Comparison of ENCODE assay signal across 2 cellular contexts in genomic region chr3:153210660-153211059, GRCh38.
TF ChIP-seq lines count a peak whose summit lies in the region.

No MANE protein-coding gene starts in this region.

TF ChIP-seq in SK-N-SH, 30 proteins besides CTCF, POLR2A, EP300 and RAD21 (continued from another document):
- TF ChIP-seq, protein P1, sequence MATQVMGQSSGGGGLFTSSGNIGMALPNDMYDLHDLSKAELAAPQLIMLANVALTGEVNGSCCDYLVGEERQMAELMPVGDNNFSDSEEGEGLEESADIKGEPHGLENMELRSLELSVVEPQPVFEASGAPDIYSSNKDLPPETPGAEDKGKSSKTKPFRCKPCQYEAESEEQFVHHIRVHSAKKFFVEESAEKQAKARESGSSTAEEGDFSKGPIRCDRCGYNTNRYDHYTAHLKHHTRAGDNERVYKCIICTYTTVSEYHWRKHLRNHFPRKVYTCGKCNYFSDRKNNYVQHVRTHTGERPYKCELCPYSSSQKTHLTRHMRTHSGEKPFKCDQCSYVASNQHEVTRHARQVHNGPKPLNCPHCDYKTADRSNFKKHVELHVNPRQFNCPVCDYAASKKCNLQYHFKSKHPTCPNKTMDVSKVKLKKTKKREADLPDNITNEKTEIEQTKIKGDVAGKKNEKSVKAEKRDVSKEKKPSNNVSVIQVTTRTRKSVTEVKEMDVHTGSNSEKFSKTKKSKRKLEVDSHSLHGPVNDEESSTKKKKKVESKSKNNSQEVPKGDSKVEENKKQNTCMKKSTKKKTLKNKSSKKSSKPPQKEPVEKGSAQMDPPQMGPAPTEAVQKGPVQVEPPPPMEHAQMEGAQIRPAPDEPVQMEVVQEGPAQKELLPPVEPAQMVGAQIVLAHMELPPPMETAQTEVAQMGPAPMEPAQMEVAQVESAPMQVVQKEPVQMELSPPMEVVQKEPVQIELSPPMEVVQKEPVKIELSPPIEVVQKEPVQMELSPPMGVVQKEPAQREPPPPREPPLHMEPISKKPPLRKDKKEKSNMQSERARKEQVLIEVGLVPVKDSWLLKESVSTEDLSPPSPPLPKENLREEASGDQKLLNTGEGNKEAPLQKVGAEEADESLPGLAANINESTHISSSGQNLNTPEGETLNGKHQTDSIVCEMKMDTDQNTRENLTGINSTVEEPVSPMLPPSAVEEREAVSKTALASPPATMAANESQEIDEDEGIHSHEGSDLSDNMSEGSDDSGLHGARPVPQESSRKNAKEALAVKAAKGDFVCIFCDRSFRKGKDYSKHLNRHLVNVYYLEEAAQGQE (IDR thresholded peaks at IDR 0.05; ENCODE audit: low read depth, low read length), result no peak
- TF ChIP-seq MEF2A (IDR thresholded peaks at IDR 0.05; ENCODE audit: borderline replicate concordance, low read depth) (no peak), ZBTB33 (IDR thresholded peaks at IDR 0.05; ENCODE audit: borderline replicate concordance, low read depth) (no peak), GATA2 (CRISPR knock-in tag; IDR thresholded peaks at IDR 0.05) (no peak)
- TF ChIP-seq, protein P2, sequence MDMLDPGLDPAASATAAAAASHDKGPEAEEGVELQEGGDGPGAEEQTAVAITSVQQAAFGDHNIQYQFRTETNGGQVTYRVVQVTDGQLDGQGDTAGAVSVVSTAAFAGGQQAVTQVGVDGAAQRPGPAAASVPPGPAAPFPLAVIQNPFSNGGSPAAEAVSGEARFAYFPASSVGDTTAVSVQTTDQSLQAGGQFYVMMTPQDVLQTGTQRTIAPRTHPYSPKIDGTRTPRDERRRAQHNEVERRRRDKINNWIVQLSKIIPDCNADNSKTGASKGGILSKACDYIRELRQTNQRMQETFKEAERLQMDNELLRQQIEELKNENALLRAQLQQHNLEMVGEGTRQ (IDR thresholded peaks at IDR 0.05; ENCODE audit: borderline replicate concordance, low read depth, low read length), result no peak

TF ChIP-seq in SK-N-SH treated with all-trans-retinoic acid at 6 μM for 48 hours, 23 proteins besides CTCF, POLR2A, EP300 and RAD21 (continued from another document):
- TF ChIP-seq ARNTL (CRISPR knock-in tag; IDR thresholded peaks at IDR 0.05; ENCODE audit: borderline replicate concordance, low read depth), result no peak
- TF ChIP-seq, protein P3, sequence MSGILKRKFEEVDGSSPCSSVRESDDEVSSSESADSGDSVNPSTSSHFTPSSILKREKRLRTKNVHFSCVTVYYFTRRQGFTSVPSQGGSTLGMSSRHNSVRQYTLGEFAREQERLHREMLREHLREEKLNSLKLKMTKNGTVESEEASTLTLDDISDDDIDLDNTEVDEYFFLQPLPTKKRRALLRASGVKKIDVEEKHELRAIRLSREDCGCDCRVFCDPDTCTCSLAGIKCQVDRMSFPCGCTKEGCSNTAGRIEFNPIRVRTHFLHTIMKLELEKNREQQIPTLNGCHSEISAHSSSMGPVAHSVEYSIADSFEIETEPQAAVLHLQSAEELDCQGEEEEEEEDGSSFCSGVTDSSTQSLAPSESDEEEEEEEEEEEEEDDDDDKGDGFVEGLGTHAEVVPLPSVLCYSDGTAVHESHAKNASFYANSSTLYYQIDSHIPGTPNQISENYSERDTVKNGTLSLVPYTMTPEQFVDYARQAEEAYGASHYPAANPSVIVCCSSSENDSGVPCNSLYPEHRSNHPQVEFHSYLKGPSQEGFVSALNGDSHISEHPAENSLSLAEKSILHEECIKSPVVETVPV (CRISPR knock-in tag; IDR thresholded peaks at IDR 0.05), result no peak
- no peak for TF ChIP-seq ZFP30 (CRISPR knock-in tag; IDR thresholded peaks at IDR 0.05)
